In genomic region chr12:57093412-57094193, GRCh38 we compare ENCODE assay signal across 8 cellular contexts. TPM values are rescaled to one million over a fixed set of nuclear protein-coding genes. Genes with fewer than 3 reads are reported as not detected.
A peak's percentile ranks its signal among the peaks of the same experiment; 100 is the strongest.
DNase-seq lines count a peak whose midpoint lies in the region; ATAC-seq, FAIRE-seq and TF ChIP-seq lines count a peak whose summit lies in the region.

No MANE protein-coding gene starts in this region.

- CTCF ChIA-PET in Caco-2 (lab: Charles Lee): interaction anchor here (0.6 to 3.3 kb wide), 4 partner anchors 18 to 393 kb away, joined by 3 to 22 read pairs (median 12); partner anchors contain the start of gene STAT6
- CTCF ChIA-PET in MCF 10A (lab: Yijun Ruan, JAX): interaction anchor here (0.6 to 13.9 kb wide), 8 partner anchors 8 to 85 kb away, joined by 3 to 147 read pairs (median 4); partner anchors contain the start of gene STAT6

- H3K9me3 Mint-ChIP-seq in Caco-2 (ENCODE audit: unreplicated experiment) (no peaks in the 10 kb centered on the region), MCF 10A (ENCODE audit: unreplicated experiment) (no peaks in the 10 kb centered on the region)

- H3K27me3 Mint-ChIP-seq in Caco-2 (ENCODE audit: insufficient read depth, unreplicated experiment) (no peaks in the 10 kb centered on the region), MCF 10A (ENCODE audit: insufficient read depth, unreplicated experiment) (no peaks in the 10 kb centered on the region)

- H3K9me3 ChIP-seq in Caco-2: no peaks in the 10 kb centered on the region
- H3K9me3 ChIP-seq in kidney (ENCODE audit: control insufficient read depth in 1 of 2, low read length in 2 of 2): no peaks in the 10 kb centered on the region

- H3K4me3 Mint-ChIP-seq in Caco-2 (ENCODE audit: unreplicated experiment) (peak overlapping the region; percentile 35), MCF 10A (ENCODE audit: unreplicated experiment) (no peak overlapping the region)

- TF ChIP-seq CTCF in Caco-2 (IDR thresholded peaks at IDR 0.05; ENCODE audit: insufficient read depth in 1 of 2, low read depth in 1 of 2, low read length in 1 of 2, severe bottlenecking in 1 of 2, unreplicated experiment in 1 of 2) (peak; percentile 55 to 64), MCF 10A (IDR thresholded peaks at IDR 0.05; ENCODE audit: unreplicated experiment) (peak; percentile 73), kidney (IDR thresholded peaks at IDR 0.05; ENCODE audit: borderline replicate concordance, extremely low read depth, insufficient read depth) (peak; percentile 35)

- H3K27me3 ChIP-seq in Caco-2 (replicated peaks; ENCODE audit: control insufficient read depth, insufficient read depth, low read length): no peaks in the 10 kb centered on the region

- no peak overlapping the region for H3K9ac ChIP-seq in kidney (ENCODE audit: low read length in 2 of 2)

- H3K4me1 ChIP-seq in Caco-2: peaks cover 6% of the 10 kb centered on the region; the same call in 1 of the 2 replicates
- H3K4me1 ChIP-seq in kidney (ENCODE audit: control insufficient read depth in 1 of 2, insufficient read depth in 1 of 2, low read depth in 1 of 2, low read length in 2 of 2): peaks cover 0 to 21% of the 10 kb centered on the region in 2 donors

- POLR2A ChIA-PET in Caco-2 (lab: Charles Lee): no interaction called here
- POLR2A ChIA-PET in MCF 10A (lab: Yijun Ruan, JAX): interaction anchor here (8.7 to 16.5 kb wide), 2 partner anchors 15 kb away, joined by 151 to 610 read pairs; partner anchors contain the start of genes NEMP1 and STAT6

- ATAC-seq in HG02642 (IDR thresholded peaks at IDR 0.05; ENCODE audit: poor library complexity, unreplicated experiment): peak; percentile 24

- DNase-seq in Caco-2 (peak; percentile 59 to 73), T1000 (lab: John Stamatoyannopoulos, UW) (peak; percentile 38), MCF 10A (ENCODE audit: unreplicated experiment) (peak; percentile 76), kidney (peak; percentile 95), DMS79 treated with DMSO at 0.1 percent for 48 hours (lab: John Stamatoyannopoulos, UW) (no peak), NCI-H1694 (lab: John Stamatoyannopoulos, UW) (no peak)
- DNase-seq in stimulated activated CD4-positive, alpha-beta T cell treated with anti-CD3 and anti-CD28 coated beads, Interleukin-2, amount 100 ng/mL, for 48 hours: peak; percentile 60 to 61

- H3K4me1 Mint-ChIP-seq in Caco-2 (ENCODE audit: low read depth, unreplicated experiment) (peaks cover 19% of the 10 kb centered on the region), MCF 10A (ENCODE audit: insufficient read depth, unreplicated experiment) (peaks cover 60% of the 10 kb centered on the region)

- peak overlapping the region; percentile 71 for H3K27ac Mint-ChIP-seq in Caco-2 (ENCODE audit: unreplicated experiment)
- no peak overlapping the region for H3K27ac Mint-ChIP-seq in MCF 10A (ENCODE audit: low read depth, unreplicated experiment)

- H3K36me3 ChIP-seq in Caco-2 (ENCODE audit: control insufficient read depth, insufficient read depth, low read length) (peaks cover 9% of the 10 kb centered on the region), kidney (ENCODE audit: control insufficient read depth in 1 of 2, insufficient read depth in 2 of 2, low read length in 2 of 2) (peaks cover 14 to 48% of the 10 kb centered on the region in 2 donors)

- intact Hi-C loops in Caco-2 (cut with micrococcal nuclease; ENCODE audit: unreplicated experiment): loop anchor here (1.0 kb wide), 1 partner anchor 24 kb away; no protein-coding TSS in a partner anchor
- intact Hi-C loops in MCF 10A (cut with micrococcal nuclease): loop anchor here (1.0 kb wide), 1 partner anchor 24 kb away; no protein-coding TSS in a partner anchor
- intact Hi-C loops in kidney (cut with DNase I): no loop called here

- peak overlapping the region; percentile 63 to 68 for H3K27ac ChIP-seq in kidney (ENCODE audit: low read depth in 2 of 2, low read length in 2 of 2)

- no peak for FAIRE-seq in kidney (lab: Jason Lieb, UNC)

- H3K36me3 Mint-ChIP-seq in Caco-2 (ENCODE audit: insufficient read depth, unreplicated experiment): peaks cover 55% of the 10 kb centered on the region
- peaks cover 81% of the 10 kb centered on the region for H3K36me3 Mint-ChIP-seq in MCF 10A (ENCODE audit: insufficient read depth, unreplicated experiment)

- no TSS peak for BruUV-seq in Caco-2 (replicated peaks; lab: Mats Ljungman, UMichigan)
- BruUV-seq in MCF 10A (replicated peaks; lab: Mats Ljungman, UMichigan): no TSS peak

- H3K4me3 ChIP-seq in Caco-2 (ENCODE audit: low read depth, low read length) (no peak overlapping the region), kidney (ENCODE audit: low read length in 2 of 2) (no peak overlapping the region)

RNA-seq across cellular contexts. Expression of gene NAB2, which starts 4.7 kb away (rescaled TPM):
- total RNA-seq in Caco-2 (2022): 15.7 and 16.4 TPM in 2 replicates
- 25.8 and 30.6 TPM in 2 replicates for total RNA-seq in MCF 10A (2022)
- total RNA-seq in kidney: 28.0 TPM
- polyA plus RNA-seq in kidney (ENCODE audit: insufficient read depth, low read depth, low replicate concordance): 13.9 TPM

RNA-seq across cellular contexts. Expression of gene NEMP1, which starts 15.0 kb away (rescaled TPM):
- total RNA-seq in Caco-2 (2022) (38.3 and 40.1 TPM in 2 replicates), MCF 10A (2022) (17.5 and 22.5 TPM in 2 replicates), kidney (10.3 TPM)
- 2.1 TPM for polyA plus RNA-seq in kidney (ENCODE audit: insufficient read depth, low read depth, low replicate concordance)

RNA-seq across cellular contexts. Expression of gene STAT6, which starts 17.6 kb away (rescaled TPM):
- total RNA-seq in Caco-2 (2022) (44.2 and 49.5 TPM in 2 replicates), MCF 10A (2022) (99.7 and 122 TPM in 2 replicates), kidney (232 TPM)
- polyA plus RNA-seq in kidney (ENCODE audit: insufficient read depth, low read depth, low replicate concordance): 74.8 TPM

RNA-seq across cellular contexts. Expression of gene LRP1, which starts 34.7 kb away (rescaled TPM):
- total RNA-seq in Caco-2 (2022) (106 and 111 TPM in 2 replicates), MCF 10A (2022) (18.9 and 25.3 TPM in 2 replicates), kidney (121 TPM)
- polyA plus RNA-seq in kidney (ENCODE audit: insufficient read depth, low read depth, low replicate concordance): 18.7 TPM

RNA-seq across cellular contexts. Expression of gene MYO1A, which starts 43.7 kb away (rescaled TPM):
- 9.3 and 11.9 TPM in 2 replicates for total RNA-seq in Caco-2 (2022)
- 0.12 and 0.42 TPM in 2 replicates for total RNA-seq in MCF 10A (2022)
- total RNA-seq in kidney: 0.25 TPM
- 0.77 TPM for polyA plus RNA-seq in kidney (ENCODE audit: insufficient read depth, low read depth, low replicate concordance)

Comparison
In these comparisons a context has a peak if more than half of its experiments do, and no peak if none do; other contexts are left out.
1. DNase-seq: peak in Caco-2 (2 of 2), T1000 (single experiment), MCF 10A (single experiment), kidney (single experiment) and stimulated activated CD4-positive, alpha-beta T cell treated with anti-CD3 and anti-CD28 coated beads, Interleukin-2, amount 100 ng/mL, for 48 hours (2 of 2); none in DMS79 treated with DMSO at 0.1 percent for 48 hours (single experiment) and NCI-H1694 (single experiment).
2. Peak in every context shown above with its lines, with median percentiles within 50 percentile points of each other: CTCF ChIP-seq.